Comparison of ENCODE assay signal across 1 cellular context in genomic region chr7:130917669-130918128, GRCh38.
TF ChIP-seq lines count a peak whose summit lies in the region.

No MANE protein-coding gene starts in this region.

TF ChIP-seq in GM12878, 131 proteins besides CTCF, POLR2A, EP300 and RAD21 (continued from another document):
- TF ChIP-seq, protein P1, sequence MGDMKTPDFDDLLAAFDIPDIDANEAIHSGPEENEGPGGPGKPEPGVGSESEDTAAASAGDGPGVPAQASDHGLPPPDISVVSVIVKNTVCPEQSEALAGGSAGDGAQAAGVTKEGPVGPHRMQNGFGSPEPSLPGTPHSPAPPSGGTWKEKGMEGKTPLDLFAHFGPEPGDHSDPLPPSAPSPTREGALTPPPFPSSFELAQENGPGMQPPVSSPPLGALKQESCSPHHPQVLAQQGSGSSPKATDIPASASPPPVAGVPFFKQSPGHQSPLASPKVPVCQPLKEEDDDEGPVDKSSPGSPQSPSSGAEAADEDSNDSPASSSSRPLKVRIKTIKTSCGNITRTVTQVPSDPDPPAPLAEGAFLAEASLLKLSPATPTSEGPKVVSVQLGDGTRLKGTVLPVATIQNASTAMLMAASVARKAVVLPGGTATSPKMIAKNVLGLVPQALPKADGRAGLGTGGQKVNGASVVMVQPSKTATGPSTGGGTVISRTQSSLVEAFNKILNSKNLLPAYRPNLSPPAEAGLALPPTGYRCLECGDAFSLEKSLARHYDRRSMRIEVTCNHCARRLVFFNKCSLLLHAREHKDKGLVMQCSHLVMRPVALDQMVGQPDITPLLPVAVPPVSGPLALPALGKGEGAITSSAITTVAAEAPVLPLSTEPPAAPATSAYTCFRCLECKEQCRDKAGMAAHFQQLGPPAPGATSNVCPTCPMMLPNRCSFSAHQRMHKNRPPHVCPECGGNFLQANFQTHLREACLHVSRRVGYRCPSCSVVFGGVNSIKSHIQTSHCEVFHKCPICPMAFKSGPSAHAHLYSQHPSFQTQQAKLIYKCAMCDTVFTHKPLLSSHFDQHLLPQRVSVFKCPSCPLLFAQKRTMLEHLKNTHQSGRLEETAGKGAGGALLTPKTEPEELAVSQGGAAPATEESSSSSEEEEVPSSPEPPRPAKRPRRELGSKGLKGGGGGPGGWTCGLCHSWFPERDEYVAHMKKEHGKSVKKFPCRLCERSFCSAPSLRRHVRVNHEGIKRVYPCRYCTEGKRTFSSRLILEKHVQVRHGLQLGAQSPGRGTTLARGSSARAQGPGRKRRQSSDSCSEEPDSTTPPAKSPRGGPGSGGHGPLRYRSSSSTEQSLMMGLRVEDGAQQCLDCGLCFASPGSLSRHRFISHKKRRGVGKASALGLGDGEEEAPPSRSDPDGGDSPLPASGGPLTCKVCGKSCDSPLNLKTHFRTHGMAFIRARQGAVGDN (IDR thresholded peaks at IDR 0.05) = no peak
- TF ChIP-seq TCF7 (IDR thresholded peaks at IDR 0.05; ENCODE audit: borderline replicate concordance) (no peak), TAF1 (IDR thresholded peaks at IDR 0.05; ENCODE audit: borderline replicate concordance, low read depth, low read length) (no peak), SIN3A (IDR thresholded peaks at IDR 0.05; ENCODE audit: low read depth, low read length) (no peak)
TF ChIP-seq in GM12878: peak in this region for 0.
